Comparison of ENCODE assay signal across 30 cellular contexts in the genomic region with DNA sequence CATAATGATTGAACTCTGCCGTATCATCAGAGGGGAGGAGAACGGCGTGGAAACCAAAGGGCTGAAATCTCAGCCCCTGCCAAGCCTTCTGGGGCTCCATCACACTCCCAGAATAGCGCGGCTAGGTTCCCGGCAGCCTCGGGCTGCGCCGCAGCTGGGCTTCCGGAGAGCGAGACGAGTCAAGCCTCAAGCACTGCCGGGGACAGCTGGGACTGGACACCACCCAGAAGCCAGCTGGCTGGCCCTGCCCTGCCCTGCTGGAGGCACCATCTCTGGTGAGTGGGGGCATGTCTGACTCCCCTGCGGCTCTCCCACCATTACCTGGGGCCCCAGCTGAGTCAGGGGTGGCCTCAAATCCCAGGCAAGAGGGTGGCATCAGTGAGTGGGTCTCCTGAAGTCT. TPM values are rescaled to one million over a fixed set of nuclear protein-coding genes. Genes with fewer than 3 reads are reported as not detected.
DNase-seq lines count a peak whose midpoint lies in the region; ATAC-seq and TF ChIP-seq lines count a peak whose summit lies in the region.
"Had no signal": no experiment of that assay in that cellular context is flagged by ENCODE, and none has a peak within 500 bp of the region (broad histone marks: within the 10 kb centered on the region; RNA-seq: fewer than 3 reads in every experiment).

No MANE protein-coding gene starts in this region.

- ATAC-seq in left ventricle myocardium superior = peak; percentile 88
- ATAC-seq in psoas muscle = peak; percentile 91 to 94 (median 92)
- no peak for ATAC-seq in HG03175 (IDR thresholded peaks at IDR 0.05; ENCODE audit: unreplicated experiment)
- ATAC-seq: activated naive CD4-positive, alpha-beta T cell treated with anti-CD3 and anti-CD28 coated beads, Interleukin-2, amount 50 U/mL, for 72 hours; GM23338; K562; lower lobe of right lung; stimulated activated naive CD8-positive, alpha-beta T cell treated with anti-CD3 and anti-CD28 coated beads, Interleukin-15, Interleukin-2, amounts not matched to agents 100 U/mL and 50 U/mL, for 24 hours had no signal

- WGBS in endodermal cell (ENCODE audit: insufficient coverage in 1 of 2, insufficient read length in 1 of 2), 2 experiments = 93 to 100% methylated on average over 1 to 14 of the region's 14 CpGs
- 27 to 29% (median 28%) methylated on average over 14 of the region's 14 CpGs for WGBS in psoas muscle, 3 donors

- H3K27me3 Mint-ChIP-seq in endodermal cell (ENCODE audit: insufficient read depth) = peaks cover 58% of the 10 kb centered on the region

- H3K36me3 Mint-ChIP-seq in endodermal cell (ENCODE audit: low read depth) = no peaks in the 10 kb centered on the region
- H3K36me3 Mint-ChIP-seq: activated naive CD4-positive, alpha-beta T cell treated with anti-CD3 and anti-CD28 coated beads, Interleukin-2, amount 50 U/mL, for 72 hours; CD4-positive, CD25-positive, alpha-beta regulatory T cell had no signal

- H3K4me1 ChIP-seq in endodermal cell (ENCODE audit: control insufficient read depth, insufficient read depth, low read length) (peaks cover 5% of the 10 kb centered on the region), psoas muscle (peaks cover 49% of the 10 kb centered on the region), breast epithelium (peaks cover 0 to 14% of the 10 kb centered on the region in 2 donors)
- H3K4me1 ChIP-seq: uterus had no signal

- H3K9me3 ChIP-seq in endodermal cell (ENCODE audit: control insufficient read depth, low read length) = no peaks in the 10 kb centered on the region
- H3K9me3 ChIP-seq in psoas muscle = no peaks in the 10 kb centered on the region
- no peaks in the 10 kb centered on the region for H3K9me3 ChIP-seq in breast epithelium
- H3K9me3 ChIP-seq: lower lobe of right lung, thoracic aorta, uterus had no signal

- intact Hi-C loops in left ventricle myocardium superior (cut with micrococcal nuclease) (no loop called here), psoas muscle (cut with DNase I) (loop anchor here in 1 of 2 donors (5.0 kb wide), 1 partner anchor 32 kb away; no protein-coding TSS in a partner anchor), breast epithelium (cut with DNase I; ENCODE audit: low total_unique reads) (no loop called here)

- peaks cover 8% of the 10 kb centered on the region for H3K9me3 Mint-ChIP-seq in endodermal cell
- H3K9me3 Mint-ChIP-seq: activated naive CD4-positive, alpha-beta T cell treated with anti-CD3 and anti-CD28 coated beads, Interleukin-2, amount 50 U/mL, for 72 hours; T-helper 2 cell treated with Interferon-gamma antibody and Interleukin-4, amounts not matched to agents 5 μg/mL and 100 μg/mL, for 36 hours had no signal

- H3K27ac ChIP-seq in endodermal cell (ENCODE audit: low read depth, low read length) (peak overlapping the region; percentile 6), psoas muscle (peak overlapping the region; percentile 98), breast epithelium (peak overlapping the region in 1 of 2 donors; percentile 15)
- H3K27ac ChIP-seq: lower lobe of right lung, RWPE1, thoracic aorta, uterus had no signal

- H3K4me3 ChIP-seq in H7 (ENCODE audit: insufficient read depth, low read depth, low read length) (no peak overlapping the region), endodermal cell (ENCODE audit: low read length) (no peak overlapping the region), psoas muscle (peak overlapping the region; percentile 72), breast epithelium (no peak overlapping the region)
- H3K4me3 ChIP-seq: GM23338, K562, lower lobe of right lung, smooth muscle cell, thoracic aorta, uterus had no signal

- H3K4me1 Mint-ChIP-seq in endodermal cell = peaks cover 23% of the 10 kb centered on the region
- H3K4me1 Mint-ChIP-seq: CD4-positive, CD25-positive, alpha-beta regulatory T cell had no signal

- TF ChIP-seq CTCF in endodermal cell (conservative IDR thresholded peaks at IDR 0.05) (no peak), psoas muscle (IDR thresholded peaks at IDR 0.05) (no peak), breast epithelium (IDR thresholded peaks at IDR 0.05) (no peak)

- H3K36me3 ChIP-seq in H7 (replicated peaks; ENCODE audit: control insufficient read depth, insufficient read depth, low read length) = no peaks in the 10 kb centered on the region
- H3K36me3 ChIP-seq in endodermal cell (ENCODE audit: control insufficient read depth, insufficient read depth, low read length) = no peaks in the 10 kb centered on the region
- H3K36me3 ChIP-seq in psoas muscle (ENCODE audit: insufficient read depth in 1 of 2, low read depth in 1 of 2) = no peaks in the 10 kb centered on the region
- H3K36me3 ChIP-seq in breast epithelium = no peaks in the 10 kb centered on the region
- H3K36me3 ChIP-seq: lower lobe of right lung, thoracic aorta, uterus had no signal

- H3K4me3 Mint-ChIP-seq in endodermal cell = no peak overlapping the region
- H3K4me3 Mint-ChIP-seq: CD4-positive, CD25-positive, alpha-beta regulatory T cell; GM23338; nephron progenitor cell; T-helper 2 cell treated with Interferon-gamma antibody and Interleukin-4, amounts not matched to agents 5 μg/mL and 100 μg/mL, for 36 hours had no signal

- H3K27me3 ChIP-seq in H7 (ENCODE audit: control insufficient read depth, insufficient read depth, low read length) = no peaks in the 10 kb centered on the region; the same call in 1 of the 2 replicates
- H3K27me3 ChIP-seq in endodermal cell (ENCODE audit: control insufficient read depth, insufficient read depth, low read length, poor library complexity, severe bottlenecking) = no peaks in the 10 kb centered on the region
- H3K27me3 ChIP-seq in psoas muscle (ENCODE audit: insufficient read depth in 3 of 3, low read length in 2 of 3) = no peaks in the 10 kb centered on the region
- H3K27me3 ChIP-seq in breast epithelium = no peaks in the 10 kb centered on the region
- H3K27me3 ChIP-seq: uterus had no signal

- H3K9ac ChIP-seq in endodermal cell (ENCODE audit: extremely low read depth, low read length, poor library complexity, severe bottlenecking) = no peak overlapping the region

- DNase-seq in H7 = peak; percentile 38
- no peak for DNase-seq in endodermal cell
- peak; percentile 80 for DNase-seq in left ventricle myocardium superior
- peak; percentile 80 to 93 for DNase-seq in psoas muscle
- no peak for DNase-seq in HK-2 (ENCODE audit: unreplicated experiment)
- DNase-seq in breast epithelium (ENCODE audit: low spot score in 2 of 2) = no peak
- DNase-seq in NCI-H446 treated with DMSO at 0.1 percent for 48 hours (lab: John Stamatoyannopoulos, UW) = no peak
- DNase-seq: AML-193; Calu3; CD4-positive, CD25-positive, alpha-beta regulatory T cell; kidney; lower lobe of right lung; NCI-H1092; NCI-H1694 treated with DMSO at 0.1 percent for 48 hours; NCI-H82; nephron progenitor cell; stimulated activated naive CD8-positive, alpha-beta T cell treated with anti-CD3 and anti-CD28 coated beads, Interleukin-15, Interleukin-2, amounts not matched to agents 100 U/mL and 50 U/mL, for 24 hours; uterus had no signal

- no peak overlapping the region for H3K27ac Mint-ChIP-seq in endodermal cell
- H3K27ac Mint-ChIP-seq: activated naive CD4-positive, alpha-beta T cell treated with anti-CD3 and anti-CD28 coated beads, Interleukin-2, amount 50 U/mL, for 72 hours; CD4-positive, CD25-positive, alpha-beta regulatory T cell; GM23338; nephron progenitor cell; T-helper 2 cell treated with Interferon-gamma antibody and Interleukin-4, amounts not matched to agents 5 μg/mL and 100 μg/mL, for 36 hours had no signal

- no peak for TF ChIP-seq POLR2A in breast epithelium (IDR thresholded peaks at IDR 0.05)

RNA-seq across cellular contexts. Expression of a gene that starts 7.2 kb away (rescaled TPM):
- 35.3 and 48.8 TPM in 2 replicates for total RNA-seq in H7 (2014; rRNA removed; shearing (Covaris generic))
- total RNA-seq in endodermal cell (10 to 100 TPM; 57.0 to 73.4 TPM), left ventricle myocardium superior (34.4 TPM), psoas muscle (100 to 1,000 TPM in 2 of 4 donors, 10 to 100 TPM in 2; 57.0 to 123 (median 97.7) TPM), breast epithelium (10 to 100 TPM; 24.3 to 69.2 (median 40.3) TPM)
- 24.5 TPM for polyA plus RNA-seq in endodermal cell (2013, experiment 1 of 2)
- polyA plus RNA-seq in endodermal cell (2013, experiment 2 of 2) = 23.3 TPM
- polyA plus RNA-seq in psoas muscle = 10 to 100 TPM; 42.9 to 47.7 (median 44.8) TPM
- total RNA-seq: A673; CD4-positive, CD25-positive, alpha-beta regulatory T cell had no signal
- polyA plus RNA-seq: CD4-positive, CD25-positive, alpha-beta regulatory T cell had no signal

RNA-seq across cellular contexts. Expression of a gene that starts 41.8 kb away (rescaled TPM):
- 0.07 and 0.48 TPM in 2 replicates for total RNA-seq in H7 (2014; rRNA removed; shearing (Covaris generic))
- not detected for total RNA-seq in endodermal cell
- polyA plus RNA-seq in endodermal cell (2013, experiment 1 of 2) = not detected
- not detected for polyA plus RNA-seq in endodermal cell (2013, experiment 2 of 2)
- total RNA-seq in left ventricle myocardium superior = 1.9 TPM
- 1 to 10 TPM in 2 of 4 donors, under 1 TPM in 2; 0.54 to 2.4 (median 1.2) TPM for total RNA-seq in psoas muscle
- polyA plus RNA-seq in psoas muscle = under 1 TPM; 0.29 to 0.69 (median 0.38) TPM
- total RNA-seq in breast epithelium = 10 to 100 TPM in 2 of 3 donors, 1 to 10 TPM in 1; 6.2 to 15.7 (median 10.2) TPM
- total RNA-seq: A673, bronchial epithelial cell, NCI-H460, osteocyte, smooth muscle cell had no signal
- polyA plus RNA-seq: smooth muscle cell had no signal

RNA-seq across cellular contexts. Expression of a gene that starts 57.4 kb away (rescaled TPM):
- not detected in 2 replicates for total RNA-seq in H7 (2014; rRNA removed; shearing (Covaris generic))
- total RNA-seq in endodermal cell = under 1 TPM; 0.29 to 0.92 TPM
- 0.21 TPM for polyA plus RNA-seq in endodermal cell (2013, experiment 1 of 2)
- polyA plus RNA-seq in endodermal cell (2013, experiment 2 of 2) = not detected
- total RNA-seq in left ventricle myocardium superior = 0.15 TPM
- total RNA-seq in psoas muscle = not detected
- polyA plus RNA-seq in psoas muscle = not detected
- total RNA-seq in breast epithelium = not detected
- total RNA-seq: activated naive CD4-positive, alpha-beta T cell treated with anti-CD3 and anti-CD28 coated beads, Interleukin-2, amount 50 U/mL, for 72 hours; bronchial epithelial cell; Calu3; CD4-positive, CD25-positive, alpha-beta regulatory T cell; GM23338; K562; kidney; lower lobe of right lung; NCI-H460; osteocyte; smooth muscle cell; thoracic aorta had no signal
- polyA plus RNA-seq: CD4-positive, CD25-positive, alpha-beta regulatory T cell; GM23338; K562; smooth muscle cell had no signal

Comparison
In these comparisons a context has a peak if more than half of its experiments do, and no peak if none do; other contexts are left out.
1. DNase-seq: peak in H7 (single experiment), left ventricle myocardium superior (single experiment) and psoas muscle (2 of 2); none in endodermal cell (single experiment), HK-2 (single experiment), breast epithelium (0 of 2) and NCI-H446 treated with DMSO at 0.1 percent for 48 hours (single experiment).